In genomic region chr1:167462341-167462740, GRCh38 we compare ENCODE assay signal across 31 cellular contexts. TPM values are rescaled to one million over a fixed set of nuclear protein-coding genes. Genes with fewer than 3 reads are reported as not detected.
DNase-seq lines count a peak whose midpoint lies in the region; ATAC-seq and TF ChIP-seq lines count a peak whose summit lies in the region.
"Had no signal": no experiment of that assay in that cellular context is flagged by ENCODE, and none has a peak within 500 bp of the region (broad histone marks: within the 10 kb centered on the region; RNA-seq: fewer than 3 reads in every experiment).

No MANE protein-coding gene starts in this region.

- no peak overlapping the region for H2BK20ac ChIP-seq in IMR-90 (ENCODE audit: low read depth, low read length)

- no peak overlapping the region for H4K91ac ChIP-seq in IMR-90 (ENCODE audit: insufficient read depth, low read depth, low read length)

- no peak overlapping the region for H3K27ac ChIP-seq in IMR-90 (ENCODE audit: insufficient read depth, low read length)
- H3K27ac ChIP-seq in effector memory CD4-positive, alpha-beta T cell (ENCODE audit: insufficient read depth, low read length, poor library complexity, severe bottlenecking), result peak overlapping the region; percentile 65
- H3K27ac ChIP-seq in PC-9, result no peak overlapping the region
- H3K27ac ChIP-seq: left ventricle myocardium inferior, transverse colon had no signal

- TF ChIP-seq CTCF in IMR-90 (conservative IDR thresholded peaks at IDR 0.05; ENCODE audit: low read depth, low read length), result no peak
- TF ChIP-seq CTCF in PC-9 (conservative IDR thresholded peaks at IDR 0.05), result no peak
- no peak for TF ChIP-seq CTCF in GM20000 (IDR thresholded peaks at IDR 0.05; ENCODE audit: extremely low read depth, missing control alignments)

- H4K8ac ChIP-seq in IMR-90 (ENCODE audit: low read depth in 2 of 2, low read length in 2 of 2), result no peak overlapping the region

- H3K4me1 ChIP-seq in IMR-90 (ENCODE audit: control insufficient read depth, insufficient read depth, low read length) (no peaks in the 10 kb centered on the region), PC-9 (replicated peaks; ENCODE audit: insufficient read depth) (no peaks in the 10 kb centered on the region)
- peaks cover 35% of the 10 kb centered on the region for H3K4me1 ChIP-seq in effector memory CD4-positive, alpha-beta T cell (ENCODE audit: control insufficient read depth, insufficient read depth, low read length, poor library complexity, severe bottlenecking)
- H3K4me1 ChIP-seq: transverse colon had no signal

- no peak overlapping the region for H3K9ac ChIP-seq in IMR-90 (ENCODE audit: low read depth, low read length)

- no peak overlapping the region for H2AK5ac ChIP-seq in IMR-90 (ENCODE audit: low read depth, low read length)

- no CpG with 5 or more reads among the region's 8 CpGs for WGBS in IMR-90 (ENCODE audit: extremely low coverage in 2 of 2, insufficient read length in 1 of 2), 2 experiments

- peak overlapping the region; percentile 27 for H2AFZ ChIP-seq in IMR-90 (replicated peaks; ENCODE audit: low read length, poor library complexity)
- H2AFZ ChIP-seq in PC-9, result no peak overlapping the region

- no peaks in the 10 kb centered on the region; the same call in 1 of the 2 replicates for H3K9me1 ChIP-seq in IMR-90 (ENCODE audit: insufficient read depth, low read length)

- H3K36me3 ChIP-seq in IMR-90 (ENCODE audit: control insufficient read depth, insufficient read depth, low read length) (no peaks in the 10 kb centered on the region), PC-9 (ENCODE audit: low read depth) (no peaks in the 10 kb centered on the region)
- H3K36me3 ChIP-seq in effector memory CD4-positive, alpha-beta T cell (ENCODE audit: control insufficient read depth, insufficient read depth, low read length), result peaks cover 17% of the 10 kb centered on the region
- H3K36me3 ChIP-seq: left ventricle myocardium inferior, transverse colon had no signal

- H3K18ac ChIP-seq in IMR-90 (ENCODE audit: low read depth, low read length), result no peak overlapping the region

- no peak overlapping the region for H3K4ac ChIP-seq in IMR-90 (ENCODE audit: low read depth, low read length)

- intact Hi-C loops in activated naive CD4-positive, alpha-beta T cell treated with anti-CD3 and anti-CD28 coated beads for 36 hours (cut with micrococcal nuclease), result no loop called here
- intact Hi-C loops in IMR-90 (cut with micrococcal nuclease), result no loop called here
- intact Hi-C loops in PC-9 (cut with micrococcal nuclease; ENCODE audit: unreplicated experiment), result no loop called here

- peaks cover 85% of the 10 kb centered on the region for H3K4me1 Mint-ChIP-seq in activated naive CD4-positive, alpha-beta T cell treated with anti-CD3 and anti-CD28 coated beads for 36 hours (ENCODE audit: low read depth)
- peaks cover 47% of the 10 kb centered on the region for H3K4me1 Mint-ChIP-seq in stimulated activated effector memory CD8-positive, alpha-beta T cell treated with anti-CD3 and anti-CD28 coated beads, Interleukin-12 subunit alpha, Interleukin-12 subunit beta, amount 100 ng/mL, for 72 hours

- no peak for TF ChIP-seq RAD21 in IMR-90 (IDR thresholded peaks at IDR 0.05; ENCODE audit: low read length)

- dilution Hi-C loops in IMR-90 (cut with HindIII; ENCODE audit: low sequenced_read_pairs, unreplicated experiment), result no loop called here

- H3K56ac ChIP-seq in IMR-90 (ENCODE audit: extremely low read depth, insufficient read depth, low read length), result no peak overlapping the region

- CTCF ChIA-PET in activated naive CD4-positive, alpha-beta T cell treated with anti-CD3 and anti-CD28 coated beads for 36 hours (lab: Charles Lee), result interaction anchor here (0.5 kb wide), 1 partner anchor 245 kb away, joined by 5 read pairs; no protein-coding TSS in a partner anchor
- CTCF ChIA-PET in IMR-90 (lab: Yijun Ruan, JAX), result no interaction called here
- CTCF ChIA-PET in PC-9 (lab: Charles Lee), result no interaction called here

- H3K27ac Mint-ChIP-seq in activated naive CD4-positive, alpha-beta T cell treated with anti-CD3 and anti-CD28 coated beads for 36 hours, result peak overlapping the region; percentile 86
- peak overlapping the region; percentile 90 for H3K27ac Mint-ChIP-seq in stimulated activated effector memory CD8-positive, alpha-beta T cell treated with anti-CD3 and anti-CD28 coated beads, Interleukin-12 subunit alpha, Interleukin-12 subunit beta, amount 100 ng/mL, for 72 hours

- no peak overlapping the region for H3K14ac ChIP-seq in IMR-90 (replicated peaks; ENCODE audit: low read depth, low read length)

- TF ChIP-seq POLR2A in IMR-90 (IDR thresholded peaks at IDR 0.05; ENCODE audit: low read depth, low read length), result no peak

- no peaks in the 10 kb centered on the region for H3K9me2 ChIP-seq in PC-9 (ENCODE audit: insufficient read depth)

- no peak overlapping the region for H3K4me3 Mint-ChIP-seq in activated naive CD4-positive, alpha-beta T cell treated with anti-CD3 and anti-CD28 coated beads for 36 hours
- no peak overlapping the region for H3K4me3 Mint-ChIP-seq in stimulated activated effector memory CD8-positive, alpha-beta T cell treated with anti-CD3 and anti-CD28 coated beads, Interleukin-12 subunit alpha, Interleukin-12 subunit beta, amount 100 ng/mL, for 72 hours

- no peak overlapping the region for H3K4me2 ChIP-seq in IMR-90 (ENCODE audit: low read depth, low read length)
- no peak overlapping the region for H3K4me2 ChIP-seq in PC-9

- DNase-seq in activated naive CD4-positive, alpha-beta T cell treated with anti-CD3 and anti-CD28 coated beads for 36 hours, result peak; percentile 7
- no peak for DNase-seq in activated naive CD4-positive, alpha-beta T cell (lab: John Stamatoyannopoulos, UW)
- no peak for DNase-seq in IMR-90
- DNase-seq in effector memory CD4-positive, alpha-beta T cell, result no peak
- no peak for DNase-seq in stimulated activated effector memory CD8-positive, alpha-beta T cell treated with anti-CD3 and anti-CD28 coated beads, Interleukin-12 subunit alpha, Interleukin-12 subunit beta, amount 100 ng/mL, for 72 hours (ENCODE audit: low spot score in 2 of 2)
- no peak for DNase-seq in PC-9
- DNase-seq in NOMO-1 treated with dmso at 0.1 percent for 144 hours (lab: John Stamatoyannopoulos, UW; ENCODE audit: unreplicated experiment), result no peak
- DNase-seq in GM20000 (ENCODE audit: low spot score), result no peak
- DNase-seq: ACHN; Calu3; central memory CD4-positive, alpha-beta T cell; dermis blood vessel endothelial cell; DND-41; HCEC 1CT; KBM-7; left ventricle myocardium inferior; mesendoderm; NCI-H1105 treated with DMSO at 0.1 percent for 48 hours; NCI-H1930; NCI-H524 treated with DMSO at 0.1 percent for 48 hours; occipital lobe; SIG-M5; small intestine; stimulated activated CD8-positive, alpha-beta memory T cell treated with anti-CD3 and anti-CD28 coated beads, Interleukin-4, amount 100 ng/mL, for 48 hours; T1000; transverse colon had no signal

- in situ Hi-C loops in IMR-90 (cut with MboI; ENCODE audit: low sequenced_read_pairs), result no loop called here

- no peaks in the 10 kb centered on the region for H3K9me3 Mint-ChIP-seq in activated naive CD4-positive, alpha-beta T cell treated with anti-CD3 and anti-CD28 coated beads for 36 hours
- no peaks in the 10 kb centered on the region for H3K9me3 Mint-ChIP-seq in stimulated activated effector memory CD8-positive, alpha-beta T cell treated with anti-CD3 and anti-CD28 coated beads, Interleukin-12 subunit alpha, Interleukin-12 subunit beta, amount 100 ng/mL, for 72 hours

- peaks cover 7% of the 10 kb centered on the region for H3K36me3 Mint-ChIP-seq in activated naive CD4-positive, alpha-beta T cell treated with anti-CD3 and anti-CD28 coated beads for 36 hours (ENCODE audit: low read depth)
- peaks cover 97% of the 10 kb centered on the region for H3K36me3 Mint-ChIP-seq in stimulated activated effector memory CD8-positive, alpha-beta T cell treated with anti-CD3 and anti-CD28 coated beads, Interleukin-12 subunit alpha, Interleukin-12 subunit beta, amount 100 ng/mL, for 72 hours

- peaks cover 30% of the 10 kb centered on the region for H3K27me3 ChIP-seq in IMR-90 (ENCODE audit: control insufficient read depth, insufficient read depth, low read length)
- no peaks in the 10 kb centered on the region for H3K27me3 ChIP-seq in effector memory CD4-positive, alpha-beta T cell (replicated peaks; ENCODE audit: control insufficient read depth, insufficient read depth, low read length, poor library complexity, severe bottlenecking)
- no peaks in the 10 kb centered on the region for H3K27me3 ChIP-seq in PC-9 (ENCODE audit: insufficient read depth, low read depth)
- H3K27me3 ChIP-seq: transverse colon had no signal

- no peak overlapping the region for H2AK9ac ChIP-seq in IMR-90 (replicated peaks; ENCODE audit: low read depth, low read length, poor library complexity)

- H3K27me3 Mint-ChIP-seq in activated naive CD4-positive, alpha-beta T cell treated with anti-CD3 and anti-CD28 coated beads for 36 hours (ENCODE audit: low read depth), result no peaks in the 10 kb centered on the region

- no TSS peak for BruUV-seq in IMR-90 (replicated peaks; lab: Mats Ljungman, UMichigan)
- BruUV-seq in PC-9 (replicated peaks; lab: Mats Ljungman, UMichigan), result no TSS peak

- no peaks in the 10 kb centered on the region for H3K79me1 ChIP-seq in IMR-90 (ENCODE audit: low read depth in 1 of 2, low read length in 2 of 2)

- H3K23ac ChIP-seq in IMR-90 (ENCODE audit: low read depth, low read length), result no peak overlapping the region

- H2BK15ac ChIP-seq in IMR-90 (ENCODE audit: low read depth, low read length), result no peak overlapping the region

- no peaks in the 10 kb centered on the region for H3K79me2 ChIP-seq in PC-9 (ENCODE audit: low read depth)

- H3K4me3 ChIP-seq in IMR-90 (ENCODE audit: insufficient read depth, low read depth, low read length) (no peak overlapping the region), PC-9 (no peak overlapping the region)
- no peak overlapping the region for H3K4me3 ChIP-seq in effector memory CD4-positive, alpha-beta T cell (ENCODE audit: insufficient read depth, low read depth, low read length, poor library complexity, severe bottlenecking)
- H3K4me3 ChIP-seq: left ventricle myocardium inferior, transverse colon had no signal

- ATAC-seq in IMR-90 (ENCODE audit: low read depth), result no peak
- peak; percentile 28 for ATAC-seq in stimulated activated effector memory CD8-positive, alpha-beta T cell treated with anti-CD3 and anti-CD28 coated beads, Interleukin-12 subunit alpha, Interleukin-12 subunit beta, amount 100 ng/mL, for 72 hours
- ATAC-seq: Panc1 had no signal

- no peaks in the 10 kb centered on the region for H3F3A ChIP-seq in PC-9 (ENCODE audit: insufficient read depth, low read depth)

- no peak overlapping the region for H2BK5ac ChIP-seq in IMR-90 (ENCODE audit: low read depth, low read length, poor library complexity, severe bottlenecking)

- no peak overlapping the region for H2BK120ac ChIP-seq in IMR-90 (ENCODE audit: low read depth, low read length)

- POLR2A ChIA-PET in IMR-90 (lab: Charles Lee; ENCODE audit: unreplicated experiment), result no interaction called here
- POLR2A ChIA-PET in PC-9 (lab: Charles Lee; ENCODE audit: unreplicated experiment), result no interaction called here

- H3K9me3 ChIP-seq in IMR-90 (ENCODE audit: control insufficient read depth, insufficient read depth, low read length) (no peaks in the 10 kb centered on the region), PC-9 (ENCODE audit: insufficient read depth, low read depth) (no peaks in the 10 kb centered on the region)
- no peaks in the 10 kb centered on the region for H3K9me3 ChIP-seq in effector memory CD4-positive, alpha-beta T cell (ENCODE audit: control insufficient read depth, low read length)
- H3K9me3 ChIP-seq: left ventricle myocardium inferior, transverse colon had no signal

- H4K20me1 ChIP-seq in IMR-90 (ENCODE audit: insufficient read depth, low read length), result no peaks in the 10 kb centered on the region
- H4K20me1 ChIP-seq in PC-9 (ENCODE audit: insufficient read depth), result no peaks in the 10 kb centered on the region

- no peak overlapping the region for H4K5ac ChIP-seq in IMR-90 (ENCODE audit: low read depth, low read length)

RNA-seq across cellular contexts. Expression of gene CD247, which starts 56.0 kb away (rescaled TPM):
- total RNA-seq in activated naive CD4-positive, alpha-beta T cell treated with anti-CD3 and anti-CD28 coated beads for 36 hours, result 10 to 100 TPM; 73.5 to 78.3 TPM
- total RNA-seq in IMR-90 (2012; rRNA removed), result not detected in 2 replicates
- polyA plus RNA-seq in IMR-90 (2012; rRNA removed), result not detected in 2 replicates
- not detected in 2 replicates for polyA plus RNA-seq in IMR-90 (2012; cell fraction: cytosol; rRNA removed)
- 0.04 TPM in 1 of 2 replicates, not detected in the other for polyA plus RNA-seq in IMR-90 (2012; cell fraction: nucleus; rRNA removed; ENCODE audit: low replicate concordance)
- not detected in 2 replicates for total RNA-seq in PC-9 (2021)
- total RNA-seq: dermis blood vessel endothelial cell, endothelial cell of umbilical vein, glomerular endothelial cell, MCF 10A had no signal
- polyA plus RNA-seq: BJ, endothelial cell of umbilical vein had no signal

Comparison
In these comparisons a context has a peak if more than half of its experiments do, and no peak if none do; other contexts are left out.
1. RNA of gene CD247, which starts 56.0 kb away (total RNA-seq): 73.5 to 78.3 TPM in activated naive CD4-positive, alpha-beta T cell treated with anti-CD3 and anti-CD28 coated beads for 36 hours; not detected in PC-9 and not detected in IMR-90; every median in the first group is over 10 times any median in the second.